Comparison of ENCODE assay signal across 16 cellular contexts in the genomic region with DNA sequence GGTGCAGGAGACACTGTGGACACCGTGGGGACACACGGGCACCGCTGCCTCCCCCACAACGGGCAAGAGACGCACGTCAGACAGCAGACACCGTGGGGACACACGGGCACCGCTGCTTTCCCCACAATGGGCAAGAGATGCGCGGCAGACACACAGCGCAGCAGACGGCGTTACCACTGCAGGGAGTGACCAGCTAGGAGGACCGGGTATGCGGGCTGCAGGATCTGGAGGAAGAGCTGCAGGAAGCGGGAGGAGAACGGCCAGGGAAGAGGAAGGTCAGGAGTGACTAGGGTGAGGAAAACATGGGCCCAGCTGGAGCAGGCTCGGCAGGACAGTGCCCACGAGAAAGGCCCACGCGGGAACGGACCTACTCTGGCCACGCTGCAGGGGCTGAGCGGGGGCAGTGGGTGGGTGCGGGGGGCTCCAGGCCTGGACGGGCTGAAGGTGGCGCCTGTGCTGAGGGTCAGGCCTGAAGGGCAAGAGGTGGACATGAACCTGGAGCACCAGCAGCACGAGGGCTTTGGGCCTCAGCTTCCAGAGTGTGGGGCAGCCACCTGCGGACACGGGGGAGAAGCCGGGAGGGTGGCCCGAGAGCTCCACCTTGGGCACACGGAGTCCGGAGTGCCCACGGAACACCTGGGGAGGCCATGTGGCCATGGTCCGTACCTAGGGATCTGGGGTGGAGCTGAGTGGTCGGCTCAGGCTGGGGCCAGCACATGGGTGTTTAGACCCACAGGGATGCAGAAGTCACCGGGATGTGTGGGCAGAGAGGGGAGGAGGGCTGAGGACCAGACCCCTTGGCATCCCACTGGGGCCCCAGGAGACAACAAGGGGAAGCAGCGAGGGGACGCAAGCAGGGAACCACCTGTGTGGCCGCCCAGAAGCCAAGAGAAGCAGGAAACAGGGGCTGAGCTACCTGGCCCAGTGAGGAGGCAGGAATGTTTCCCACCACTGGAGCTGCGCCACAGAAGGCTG. TPM values are rescaled to one million over a fixed set of nuclear protein-coding genes. Genes with fewer than 3 reads are reported as not detected.
DNase-seq lines count a peak whose midpoint lies in the region; ATAC-seq, FAIRE-seq and TF ChIP-seq lines count a peak whose summit lies in the region.
"Had no signal": no experiment of that assay in that cellular context is flagged by ENCODE, and none has a peak within 500 bp of the region (broad histone marks: within the 10 kb centered on the region; RNA-seq: fewer than 3 reads in every experiment).

No MANE protein-coding gene starts in this region.

- peaks cover 2% of the 10 kb centered on the region for H3K79me2 ChIP-seq in K562 (ENCODE audit: control insufficient read depth, insufficient read depth, low read length)

- ATAC-seq in Panc1 (peak; percentile 8; the same call in 1 of the 2 replicates), K562 (no peak), left lung (no peak), GM21515 (IDR thresholded peaks at IDR 0.05; ENCODE audit: unreplicated experiment) (no peak), GM18868 (IDR thresholded peaks at IDR 0.05; ENCODE audit: unreplicated experiment) (no peak)
- ATAC-seq: body of pancreas had no signal

- intact Hi-C loops in Panc1 (cut with micrococcal nuclease; ENCODE audit: unreplicated experiment) (no loop called here), K562 (cut with micrococcal nuclease) (no loop called here), left lung (cut with DNase I) (loop anchor here in 1 of 2 donors (10.0 kb wide), 1 partner anchor 222 kb away; no protein-coding TSS in a partner anchor), sigmoid colon (cut with DNase I) (no loop called here)

- H3K36me3 ChIP-seq in Panc1 (ENCODE audit: control insufficient read depth, insufficient read depth, low read length) (peaks cover 2% of the 10 kb centered on the region; the same call in 1 of the 2 replicates), K562 (ENCODE audit: control insufficient read depth, insufficient read depth, low read length) (peaks cover 33% of the 10 kb centered on the region; the same call in 2 of the 3 replicates), left lung (peaks cover 0 to 79% of the 10 kb centered on the region in 2 donors), sigmoid colon (peaks cover 27 to 72% (median 50%) of the 10 kb centered on the region in 4 donors)

- H4K20me1 ChIP-seq in K562 (replicated peaks; ENCODE audit: control insufficient read depth, insufficient read depth, low read length): no peaks in the 10 kb centered on the region

- TF ChIP-seq POLR2A in K562 (conservative IDR thresholded peaks at IDR 0.05) (no peak), sigmoid colon (IDR thresholded peaks at IDR 0.05) (no peak)

- CTCF ChIA-PET in Panc1 (lab: Charles Lee): interaction anchor here (0.9 kb wide), 2 partner anchors 10 to 153 kb away, joined by 3 read pairs; no protein-coding TSS in a partner anchor
- CTCF ChIA-PET in K562 (lab: Yijun Ruan, JAX; ENCODE audit: low intra/inter-chr PET ratio): no interaction called here
- CTCF ChIA-PET in HEK293T (lab: Yijun Ruan, JAX): no interaction called here

- H3K4me1 ChIP-seq in Panc1 (ENCODE audit: control insufficient read depth, insufficient read depth, low read length) (no peaks in the 10 kb centered on the region), K562 (replicated peaks in 1 of 2; ENCODE audit: control insufficient read depth in 2 of 2, insufficient read depth in 2 of 2, low read length in 2 of 2) (peaks cover 0 to 5% of the 10 kb centered on the region in 2 experiments; a peak in 1 of 5 replicates), left lung (peaks cover 0 to 6% of the 10 kb centered on the region in 2 donors), sigmoid colon (peaks cover 0 to 7% (median 3%) of the 10 kb centered on the region in 4 donors)

- DNase-seq in Panc1 (ENCODE audit: low read depth, low spot score) (no peak), K562 (ENCODE audit: extremely low read depth in 1 of 4, low spot score in 3 of 4) (no peak), left lung (peak; percentile 28 to 57), sigmoid colon (peak; percentile 56), HEK293T (ENCODE audit: extremely low spot score) (no peak), GF-D8 (lab: John Stamatoyannopoulos, UW) (no peak)
- DNase-seq: colonic mucosa; NCI-H1417 treated with DMSO at 0.1 percent for 48 hours; stimulated activated CD4-positive, alpha-beta T cell treated with anti-CD3 and anti-CD28 coated beads, Interleukin-1b, Interleukin-23, amount 100 ng/mL, for 48 hours; stimulated activated naive CD4-positive, alpha-beta T cell had no signal

- H3K4me2 ChIP-seq in K562 (ENCODE audit: insufficient read depth, low read length): no peak overlapping the region

- H3K4me3 ChIP-seq in Panc1 (ENCODE audit: low read depth in 2 of 2, low read length in 2 of 2) (no peak overlapping the region), K562 (no peak overlapping the region), left lung (no peak overlapping the region), sigmoid colon (no peak overlapping the region)
- H3K4me3 ChIP-seq: body of pancreas, colonic mucosa had no signal

- FAIRE-seq in K562 (lab: Jason Lieb, UNC): no peak
- FAIRE-seq: GM12892, HTR-8/SVneo, TTC549 had no signal

- TF ChIP-seq RAD21 in K562 (CRISPR knock-in tag; conservative IDR thresholded peaks at IDR 0.05 in 1 of 2, IDR thresholded peaks at IDR 0.05 in 1 of 2): no peak

- H3K9ac ChIP-seq in K562 (ENCODE audit: insufficient read depth in 1 of 2, low read depth in 2 of 2, low read length in 2 of 2): no peak overlapping the region

- H3K9me1 ChIP-seq in K562 (ENCODE audit: control insufficient read depth, insufficient read depth, low read length): no peaks in the 10 kb centered on the region

- H3K27ac ChIP-seq in Panc1 (ENCODE audit: low read length) (no peak overlapping the region), K562 (ENCODE audit: extremely low read depth, low read depth, low read length) (no peak overlapping the region), left lung (no peak overlapping the region), sigmoid colon (no peak overlapping the region)
- H3K27ac ChIP-seq: body of pancreas, colonic mucosa had no signal

- WGBS in K562 (ENCODE audit: insufficient coverage, low coverage, missing lambda C conversion rate): 94% methylated on average over 33 of the region's 43 CpGs
- 93 to 94% methylated on average over 43 of the region's 43 CpGs for WGBS in sigmoid colon, 2 donors

- no peak for TF ChIP-seq CTCF in Panc1 (IDR thresholded peaks at IDR 0.05)
- no peak for TF ChIP-seq CTCF in K562 (IDR thresholded peaks at IDR 0.05 in 2 of 3, conservative IDR thresholded peaks at IDR 0.05 in 1 of 3; ENCODE audit: insufficient read depth in 2 of 3, low read depth in 1 of 3, low read length in 3 of 3)
- no peak for TF ChIP-seq CTCF in left lung (IDR thresholded peaks at IDR 0.05)
- no peak for TF ChIP-seq CTCF in sigmoid colon (IDR thresholded peaks at IDR 0.05)

- in situ Hi-C loops in Panc1 (cut with HindIII; ENCODE audit: low pct_unique_long_range_greater_than_20kb, low sequenced_read_pairs): no loop called here
- in situ Hi-C loops in K562 (cut with MboI): no loop called here

- H3K9me3 ChIP-seq in Panc1 (ENCODE audit: control insufficient read depth, insufficient read depth, low read depth, low read length) (no peaks in the 10 kb centered on the region), K562 (replicated peaks; ENCODE audit: control insufficient read depth, insufficient read depth, low read depth, low read length) (peaks cover 2% of the 10 kb centered on the region; the same call in 1 of the 2 replicates), left lung (no peaks in the 10 kb centered on the region), sigmoid colon (no peaks in the 10 kb centered on the region)
- H3K9me3 ChIP-seq: body of pancreas, colonic mucosa had no signal

- POLR2A ChIA-PET in Panc1 (lab: Charles Lee): no interaction called here
- POLR2A ChIA-PET in K562 (lab: Yijun Ruan, JAX): interaction anchor here (0.6 kb wide), 1 partner anchor 349 kb away, joined by 3 read pairs; no protein-coding TSS in a partner anchor
- POLR2A ChIA-PET in HEK293T (lab: Yijun Ruan, JAX): no interaction called here

- no peak overlapping the region for H2AFZ ChIP-seq in K562 (ENCODE audit: low read depth, low read length)

- no peak for TF ChIP-seq EP300 in K562 (IDR thresholded peaks at IDR 0.05; ENCODE audit: low read length)
- TF ChIP-seq EP300 in sigmoid colon (IDR thresholded peaks at IDR 0.05): no peak

- H3K27me3 ChIP-seq in Panc1 (ENCODE audit: control insufficient read depth, insufficient read depth, low read length): no peaks in the 10 kb centered on the region
- no peaks in the 10 kb centered on the region for H3K27me3 ChIP-seq in K562 (ENCODE audit: control insufficient read depth in 2 of 2, insufficient read depth in 2 of 2, low read length in 2 of 2)
- no peaks in the 10 kb centered on the region for H3K27me3 ChIP-seq in left lung
- no peaks in the 10 kb centered on the region for H3K27me3 ChIP-seq in sigmoid colon
- H3K27me3 ChIP-seq: body of pancreas, colonic mucosa had no signal

- no TSS peak for BruUV-seq in Panc1 (replicated peaks; lab: Mats Ljungman, UMichigan)
- no TSS peak for BruUV-seq in K562 (replicated peaks; lab: Mats Ljungman, UMichigan)

TF ChIP-seq in HEK293T, 16 proteins besides CTCF, POLR2A, EP300 and RAD21:
- TF ChIP-seq NFRKB (IDR thresholded peaks at IDR 0.05): no peak
- no peak for TF ChIP-seq ZNF384 (IDR thresholded peaks at IDR 0.05)

RNA-seq across cellular contexts. Expression of a gene that starts 16.5 kb away (rescaled TPM):
- total RNA-seq in Panc1 (2021; ENCODE audit: unreplicated experiment): 141 TPM
- polyA plus RNA-seq in Panc1 (2012; ENCODE audit: insufficient read length): 222 TPM
- 28.7 and 53.4 TPM in 2 replicates for total RNA-seq in K562 (2011; cell fraction: chromatin; rRNA removed; ENCODE audit: low replicate concordance)
- total RNA-seq in K562 (2011; cell fraction: nucleolus; rRNA removed): 24.0 and 26.7 TPM in 2 replicates
- total RNA-seq in K562 (2011; cell fraction: nucleoplasm; rRNA removed): 23.5 and 24.4 TPM in 2 replicates
- total RNA-seq in K562 (2014; rRNA removed): 16.0 and 23.0 TPM in 2 replicates
- 1.9 and 2.3 TPM in 2 replicates for total RNA-seq in K562 (2014; rRNA removed; fragmentation: Illumina TruSeq; extraction: Trizol)
- total RNA-seq in K562 (2015; rRNA removed; fragmentation: Illumina TruSeq; extraction: Trizol): 6.9 and 7.1 TPM in 2 replicates
- total RNA-seq in K562 (2021): 22.8 and 25.4 TPM in 2 replicates
- 13.5 and 16.4 TPM in 2 replicates for polyA plus RNA-seq in K562 (2011; rRNA removed)
- polyA plus RNA-seq in K562 (2011; cell fraction: cytosol; rRNA removed): 15.0 and 35.2 TPM in 2 replicates
- polyA plus RNA-seq in K562 (2011; cell fraction: nucleus; rRNA removed): 21.5 and 35.3 TPM in 2 replicates
- 20.3 and 28.2 TPM in 2 replicates for polyA plus RNA-seq in K562 (2012)
- polyA plus RNA-seq in K562 (2014; fragmentation: Illumina TruSeq; extraction: Trizol): 4.9 and 13.1 TPM in 2 replicates
- under 1 TPM; 0.23 to 0.41 TPM for polyA plus RNA-seq in K562 (2014; fragmentation: Nextera tagmentation; extraction: Ambion mirVana)
- 13.3 and 15.4 TPM in 2 replicates for polyA plus RNA-seq in K562 (2014; rRNA removed)
- 6.0 and 11.6 TPM in 2 replicates for polyA minus RNA-seq in K562 (2011; rRNA and poly(A)+ RNA removed)
- polyA minus RNA-seq in K562 (2011; cell fraction: cytosol; rRNA and poly(A)+ RNA removed): 10.5 and 28.4 TPM in 2 replicates
- 9.6 and 13.5 TPM in 2 replicates for polyA minus RNA-seq in K562 (2011; cell fraction: nucleus; rRNA and poly(A)+ RNA removed)
- 10 to 100 TPM; 54.7 to 63.5 TPM for total RNA-seq in left lung
- 10 to 100 TPM; 25.0 to 39.1 (median 36.0) TPM for total RNA-seq in sigmoid colon
- 10 to 100 TPM; 27.0 to 41.2 (median 36.9) TPM for polyA plus RNA-seq in sigmoid colon

Comparison
In these comparisons a context has a peak if more than half of its experiments do, and no peak if none do; other contexts are left out.
1. DNase-seq: peak in left lung (2 of 2) and sigmoid colon (single experiment); none in Panc1 (single experiment), K562 (0 of 4), HEK293T (single experiment) and GF-D8 (single experiment).